In genomic region chr7:13848576-13849527, GRCh38 we compare ENCODE assay signal across 17 cellular contexts.
A peak's percentile ranks its signal among the peaks of the same experiment; 100 is the strongest.
DNase-seq lines count a peak whose midpoint lies in the region; ATAC-seq, FAIRE-seq and TF ChIP-seq lines count a peak whose summit lies in the region.
"Had no signal": no experiment of that assay in that cellular context is flagged by ENCODE, and none has a peak within 500 bp of the region (broad histone marks: within the 10 kb centered on the region; RNA-seq: fewer than 3 reads in every experiment).

No MANE protein-coding gene starts in this region.

- no peaks in the 10 kb centered on the region for H3K36me3 Mint-ChIP-seq in astrocyte (ENCODE audit: low read depth, unreplicated experiment)
- no peaks in the 10 kb centered on the region for H3K36me3 Mint-ChIP-seq in activated naive CD4-positive, alpha-beta T cell treated with anti-CD3 and anti-CD28 coated beads, Interleukin-2, amount 10 ng/mL, durations not matched to agents 7 days and 5 days

- peaks cover 3% of the 10 kb centered on the region for H3K9me3 Mint-ChIP-seq in astrocyte (ENCODE audit: unreplicated experiment)
- peaks cover 2% of the 10 kb centered on the region for H3K9me3 Mint-ChIP-seq in activated naive CD4-positive, alpha-beta T cell treated with anti-CD3 and anti-CD28 coated beads, Interleukin-2, amount 10 ng/mL, durations not matched to agents 7 days and 5 days
- H3K9me3 Mint-ChIP-seq: activated T-cell treated with anti-CD3 and anti-CD28 coated beads, Interleukin-2, amount 50 U/mL, for 24 hours had no signal

- H3K36me3 ChIP-seq in astrocyte (ENCODE audit: insufficient read depth, low read length) = no peaks in the 10 kb centered on the region
- H3K36me3 ChIP-seq: suprapubic skin had no signal

- peak overlapping the region; percentile 97 for H3K27ac Mint-ChIP-seq in astrocyte (ENCODE audit: unreplicated experiment)
- no peak overlapping the region for H3K27ac Mint-ChIP-seq in activated naive CD4-positive, alpha-beta T cell treated with anti-CD3 and anti-CD28 coated beads, Interleukin-2, amount 10 ng/mL, durations not matched to agents 7 days and 5 days
- H3K27ac Mint-ChIP-seq: activated T-cell treated with anti-CD3 and anti-CD28 coated beads, Interleukin-2, amount 50 U/mL, for 24 hours had no signal

- H4K20me1 ChIP-seq in astrocyte (ENCODE audit: insufficient read depth, low read length) = no peaks in the 10 kb centered on the region

- no peak overlapping the region for H3K4me3 Mint-ChIP-seq in astrocyte (ENCODE audit: unreplicated experiment)
- no peak overlapping the region for H3K4me3 Mint-ChIP-seq in activated naive CD4-positive, alpha-beta T cell treated with anti-CD3 and anti-CD28 coated beads, Interleukin-2, amount 10 ng/mL, durations not matched to agents 7 days and 5 days
- H3K4me3 Mint-ChIP-seq: activated T-cell treated with anti-CD3 and anti-CD28 coated beads, Interleukin-2, amount 50 U/mL, for 24 hours had no signal

- H3K4me1 ChIP-seq in astrocyte (ENCODE audit: insufficient read depth, low read length) = peaks cover 25% of the 10 kb centered on the region

- intact Hi-C loops in Right ventricle myocardium superior (cut with DNase I) = no loop called here
- intact Hi-C loops in cardiac septum (cut with DNase I) = no loop called here

- no peaks in the 10 kb centered on the region for H3K27me3 ChIP-seq in astrocyte (ENCODE audit: insufficient read depth, low read length)
- H3K27me3 ChIP-seq: suprapubic skin had no signal

- no peaks in the 10 kb centered on the region for H3K9me3 ChIP-seq in astrocyte (ENCODE audit: insufficient read depth, low read depth, low read length)
- H3K9me3 ChIP-seq: suprapubic skin had no signal

- no peak for TF ChIP-seq CTCF in astrocyte (IDR thresholded peaks at IDR 0.05; ENCODE audit: insufficient read depth, low read depth, low read length)
- no peak for TF ChIP-seq CTCF in fibroblast of villous mesenchyme (IDR thresholded peaks at IDR 0.05; ENCODE audit: insufficient read depth, low read depth, low read length)

- H3K4me1 Mint-ChIP-seq in astrocyte (ENCODE audit: low read depth, unreplicated experiment) = peaks cover 29% of the 10 kb centered on the region
- H3K4me1 Mint-ChIP-seq in activated naive CD4-positive, alpha-beta T cell treated with anti-CD3 and anti-CD28 coated beads, Interleukin-2, amount 10 ng/mL, durations not matched to agents 7 days and 5 days = peaks cover 15% of the 10 kb centered on the region

- DNase-seq in Right ventricle myocardium superior (no peak), cardiac septum (ENCODE audit: low spot score) (no peak), astrocyte (ENCODE audit: low read depth) (no peak), fibroblast of villous mesenchyme (ENCODE audit: low read depth) (peak; percentile 52), NCI-H2081 treated with DMSO at 0.1 percent for 48 hours (lab: John Stamatoyannopoulos, UW) (no peak), islet precursor cell (no peak), NCI-H128 (lab: John Stamatoyannopoulos, UW; ENCODE audit: unreplicated experiment) (no peak)
- DNase-seq in activated naive CD4-positive, alpha-beta T cell treated with anti-CD3 and anti-CD28 coated beads, Interleukin-2, amount 10 ng/mL, durations not matched to agents 7 days and 5 days = no peak
- DNase-seq: activated CD4-positive, alpha-beta T cell treated with anti-CD3 and anti-CD28 coated beads for 48 hours; activated T-cell treated with anti-CD3 and anti-CD28 coated beads, Interleukin-2, amount 50 U/mL, for 24 hours; DMS 273 treated with DMSO at 0.1 percent for 48 hours; hypothalamus; NCI-H1436 treated with DMSO at 0.1 percent for 48 hours; NCI-H524; T-helper 2 cell had no signal

- H3K4me3 ChIP-seq in astrocyte (ENCODE audit: insufficient read depth, low read depth, low read length) (no peak overlapping the region), fibroblast of villous mesenchyme (ENCODE audit: low read depth, low read length) (no peak overlapping the region)
- H3K4me3 ChIP-seq: suprapubic skin had no signal

- no peak overlapping the region for H2AFZ ChIP-seq in astrocyte (ENCODE audit: low read depth, low read length)

- H3K79me2 ChIP-seq in astrocyte (ENCODE audit: insufficient read depth, low read length) = no peaks in the 10 kb centered on the region

- peak; percentile 59 for ATAC-seq in Right ventricle myocardium superior (ENCODE audit: poor library complexity)

- CTCF ChIA-PET in activated naive CD4-positive, alpha-beta T cell treated with anti-CD3 and anti-CD28 coated beads, Interleukin-2, amount 10 ng/mL, durations not matched to agents 7 days and 5 days (lab: Charles Lee) = no interaction called here

- peak overlapping the region; percentile 58 for H3K27ac ChIP-seq in astrocyte (ENCODE audit: low read depth, low read length)
- H3K27ac ChIP-seq: suprapubic skin had no signal

- peak overlapping the region; percentile 64 for H3K4me2 ChIP-seq in astrocyte (ENCODE audit: low read length)

- H3K9ac ChIP-seq in astrocyte (ENCODE audit: low read length) = peak overlapping the region; percentile 36

- H3K27me3 Mint-ChIP-seq in astrocyte (ENCODE audit: low read depth, unreplicated experiment) = no peaks in the 10 kb centered on the region
- no peaks in the 10 kb centered on the region for H3K27me3 Mint-ChIP-seq in activated naive CD4-positive, alpha-beta T cell treated with anti-CD3 and anti-CD28 coated beads, Interleukin-2, amount 10 ng/mL, durations not matched to agents 7 days and 5 days
- H3K27me3 Mint-ChIP-seq: activated T-cell treated with anti-CD3 and anti-CD28 coated beads, Interleukin-2, amount 50 U/mL, for 24 hours had no signal

- no peak for FAIRE-seq in astrocyte (lab: Jason Lieb, UNC)
- FAIRE-seq: A204.1 had no signal
